21 cellular contexts compared by ENCODE assay signal in genomic region chr5:102998224-102998623, GRCh38.
"Had no signal": no experiment of that assay in that cellular context is flagged by ENCODE, and none has a peak within 500 bp of the region (broad histone marks: within the 10 kb centered on the region; RNA-seq: fewer than 3 reads in every experiment).

No MANE protein-coding gene starts in this region.

- ATAC-seq: esophagus mucosa; left lung; lower lobe of right lung; natural killer cell; pancreas; stimulated activated effector memory CD8-positive, alpha-beta T cell treated with anti-CD3 and anti-CD28 coated beads, Interleukin-12 subunit alpha, Interleukin-12 subunit beta, amount 100 ng/mL, for 72 hours; stimulated activated naive CD8-positive, alpha-beta T cell treated with anti-CD3 and anti-CD28 coated beads, Interleukin-15, Interleukin-2, amounts not matched to agents 100 U/mL and 50 U/mL, for 24 hours had no signal

- H3K4me1 ChIP-seq: left lung, lower lobe of right lung, pancreas, tibial artery, upper lobe of left lung, uterus had no signal

- DNase-seq: dorsolateral prefrontal cortex; effector CD8-positive, alpha-beta T cell; foreskin melanocyte; head of caudate nucleus; hippocampal formation; left lung; lower lobe of right lung; natural killer cell; pancreas; right cardiac atrium; stimulated activated CD4-positive, alpha-beta T cell treated with anti-CD3 and anti-CD28 coated beads, Interleukin-4, amount 100 ng/mL, for 1 hour; stimulated activated CD8-positive, alpha-beta memory T cell treated with anti-CD3 and anti-CD28 coated beads, Interleukin-4, amount 100 ng/mL, for 48 hours; stimulated activated naive CD8-positive, alpha-beta T cell treated with anti-CD3 and anti-CD28 coated beads, Interleukin-15, Interleukin-2, amounts not matched to agents 100 U/mL and 50 U/mL, for 24 hours; tibial artery; upper lobe of left lung; uterus had no signal

- H3K9me3 ChIP-seq: lower lobe of right lung, pancreas, tibial artery, upper lobe of left lung, uterus had no signal

- H3K36me3 ChIP-seq: lower lobe of right lung, pancreas, uterus had no signal

- H3K4me3 ChIP-seq: coronary artery, dorsolateral prefrontal cortex, left lung, lower lobe of right lung, pancreas, smooth muscle cell, tibial artery, upper lobe of left lung, uterus had no signal

- FAIRE-seq: keratinocyte, pancreas had no signal

- H3K27ac ChIP-seq: coronary artery, dorsolateral prefrontal cortex, left lung, lower lobe of right lung, pancreas, tibial artery, upper lobe of left lung, uterus had no signal

- H3K27me3 ChIP-seq: dorsolateral prefrontal cortex, left lung, pancreas, tibial artery, upper lobe of left lung, uterus had no signal

- H3K4me2 ChIP-seq: smooth muscle cell had no signal
